Comparison of ENCODE assay signal across 8 cellular contexts in the genomic region with DNA sequence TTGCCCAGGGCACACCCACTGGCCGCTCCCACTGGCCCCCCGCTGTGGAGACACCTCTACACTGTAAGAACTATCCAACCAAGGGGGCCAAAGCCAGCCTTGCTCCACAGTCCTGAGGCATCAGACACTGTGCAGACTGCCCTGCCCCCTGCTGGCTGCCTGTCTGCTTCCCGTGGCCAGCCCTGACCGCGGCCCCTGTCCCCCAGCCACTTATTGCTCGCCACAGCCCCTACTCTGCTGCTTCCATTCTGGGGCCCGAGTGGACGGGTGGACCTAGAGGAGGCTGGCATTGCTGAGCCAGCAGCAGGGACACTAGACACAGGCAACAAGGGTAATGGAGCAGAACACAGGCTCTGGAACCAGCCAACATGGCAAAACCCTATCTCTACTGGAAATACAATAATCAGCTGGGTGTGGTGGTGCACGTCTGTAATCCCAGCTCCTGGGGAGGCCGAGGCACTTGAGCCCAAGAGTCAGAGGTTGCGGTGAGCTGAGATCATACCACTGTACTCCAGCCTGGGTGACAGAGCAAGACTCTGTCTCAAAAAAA. TPM values are rescaled to one million over a fixed set of nuclear protein-coding genes. Genes with fewer than 3 reads are reported as not detected.
DNase-seq lines count a peak whose midpoint lies in the region; ATAC-seq and TF ChIP-seq lines count a peak whose summit lies in the region.

No MANE protein-coding gene starts in this region.

- no peaks in the 10 kb centered on the region for H3K9me3 Mint-ChIP-seq in activated T-helper 17 cell treated with anti-CD3 and anti-CD28 coated beads, Interleukin-2, amount 50 U/mL, for 72 hours

- H3K36me3 Mint-ChIP-seq in activated T-helper 17 cell treated with anti-CD3 and anti-CD28 coated beads, Interleukin-2, amount 50 U/mL, for 72 hours (ENCODE audit: low read depth), result no peaks in the 10 kb centered on the region

- H3K27ac Mint-ChIP-seq in activated T-helper 17 cell treated with anti-CD3 and anti-CD28 coated beads, Interleukin-2, amount 50 U/mL, for 72 hours, result peak overlapping the region; percentile 65

- no peaks in the 10 kb centered on the region for H3K27me3 ChIP-seq in left ventricle myocardium inferior (ENCODE audit: low read depth)

- H3K27ac ChIP-seq in left ventricle myocardium inferior (replicated peaks), result no peak overlapping the region

- H3K4me1 ChIP-seq in left ventricle myocardium inferior, result no peaks in the 10 kb centered on the region

- peaks cover 4% of the 10 kb centered on the region for H3K4me1 Mint-ChIP-seq in activated T-helper 17 cell treated with anti-CD3 and anti-CD28 coated beads, Interleukin-2, amount 50 U/mL, for 72 hours

- no peak overlapping the region for H3K4me3 ChIP-seq in left ventricle myocardium inferior

- H3K9me3 ChIP-seq in left ventricle myocardium inferior (replicated peaks), result no peaks in the 10 kb centered on the region

- H3K36me3 ChIP-seq in left ventricle myocardium inferior, result no peaks in the 10 kb centered on the region

- peak; percentile 87 for ATAC-seq in activated T-helper 17 cell treated with anti-CD3 and anti-CD28 coated beads, Interleukin-2, amount 50 U/mL, for 72 hours (replicated peaks)
- no peak for ATAC-seq in GM21367 (IDR thresholded peaks at IDR 0.05; ENCODE audit: unreplicated experiment)

- peak; percentile 37 to 47 for DNase-seq in activated CD4-positive, alpha-beta T cell treated with anti-CD3 and anti-CD28 coated beads for 24 hours (ENCODE audit: low read depth in 2 of 2)
- DNase-seq in activated CD4-positive, alpha-beta T cell treated with anti-CD3 and anti-CD28 coated beads for 1 hour, result no peak
- DNase-seq in NOMO-1 (lab: John Stamatoyannopoulos, UW; ENCODE audit: unreplicated experiment in 2 of 2), result peak; percentile 33 to 57
- peak; percentile 39 for DNase-seq in left ventricle myocardium inferior
- DNase-seq in stimulated activated CD4-positive, alpha-beta T cell treated with anti-CD3 and anti-CD28 coated beads, Interleukin-12 subunit alpha, Interleukin-12 subunit beta, amount 100 ng/mL, for 4 hours, result peak; percentile 64
- no peak for DNase-seq in SW480 (ENCODE audit: low spot score)

- H3K4me3 Mint-ChIP-seq in activated T-helper 17 cell treated with anti-CD3 and anti-CD28 coated beads, Interleukin-2, amount 50 U/mL, for 72 hours, result no peak overlapping the region

- intact Hi-C loops in left ventricle myocardium inferior (cut with micrococcal nuclease), result no loop called here

- peak; percentile 61 for TF ChIP-seq CTCF in left ventricle myocardium inferior (IDR thresholded peaks at IDR 0.05; ENCODE audit: borderline replicate concordance)

- no peaks in the 10 kb centered on the region for H3K27me3 Mint-ChIP-seq in activated T-helper 17 cell treated with anti-CD3 and anti-CD28 coated beads, Interleukin-2, amount 50 U/mL, for 72 hours

RNA-seq across cellular contexts. Expression of gene LRRC37A3, which starts 19.7 kb away (rescaled TPM):
- 10 to 100 TPM; 10.1 to 17.4 TPM for total RNA-seq in activated T-helper 17 cell treated with anti-CD3 and anti-CD28 coated beads, Interleukin-2, amount 50 U/mL, for 72 hours
- total RNA-seq in left ventricle myocardium inferior, result 3.5 TPM

Comparison
In these comparisons a context has a peak if more than half of its experiments do, and no peak if none do; other contexts are left out.
1. DNase-seq: peak in activated CD4-positive, alpha-beta T cell treated with anti-CD3 and anti-CD28 coated beads for 24 hours (2 of 2), NOMO-1 (2 of 2), left ventricle myocardium inferior (single experiment) and stimulated activated CD4-positive, alpha-beta T cell treated with anti-CD3 and anti-CD28 coated beads, Interleukin-12 subunit alpha, Interleukin-12 subunit beta, amount 100 ng/mL, for 4 hours (single experiment); none in activated CD4-positive, alpha-beta T cell treated with anti-CD3 and anti-CD28 coated beads for 1 hour (single experiment) and SW480 (single experiment).